ENCODE assay signal across 22 cellular contexts in the genomic region with DNA sequence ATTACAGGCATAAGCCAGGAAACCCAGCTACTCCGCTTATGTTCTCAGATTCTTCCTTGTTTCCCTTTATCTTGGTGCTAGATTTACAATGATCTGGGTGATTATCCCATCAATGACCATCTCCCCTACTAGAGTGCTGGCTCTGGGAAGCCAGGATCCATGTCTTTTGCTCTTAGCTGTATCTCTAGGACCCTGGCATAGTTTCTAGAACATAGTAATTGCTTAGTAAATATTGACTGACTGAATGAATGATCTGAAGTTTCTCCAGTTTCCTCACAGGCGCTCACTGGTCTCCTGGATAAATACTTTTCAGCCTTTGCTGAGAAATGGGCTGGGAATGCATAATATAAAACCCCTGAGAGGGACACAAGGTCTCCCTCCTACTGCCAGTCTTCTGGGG. TPM values are rescaled to one million over a fixed set of nuclear protein-coding genes. Genes with fewer than 3 reads are reported as not detected.
DNase-seq lines count a peak whose midpoint lies in the region; ATAC-seq, FAIRE-seq and TF ChIP-seq lines count a peak whose summit lies in the region.
"Had no signal": no experiment of that assay in that cellular context is flagged by ENCODE, and none has a peak within 500 bp of the region (broad histone marks: within the 10 kb centered on the region; RNA-seq: fewer than 3 reads in every experiment).

No MANE protein-coding gene starts in this region.

- H3K4me1 Mint-ChIP-seq in activated naive CD8-positive, alpha-beta T cell treated with anti-CD3 and anti-CD28 coated beads, Interleukin-2, amount 50 U/mL, for 24 hours, result peaks cover 11% of the 10 kb centered on the region
- H3K4me1 Mint-ChIP-seq: activated naive CD8-positive, alpha-beta T cell treated with anti-CD3 and anti-CD28 coated beads, Interleukin-2, amount 10 ng/mL, durations not matched to agents 7 days and 5 days had no signal

- no peaks in the 10 kb centered on the region for H3K36me3 Mint-ChIP-seq in activated naive CD8-positive, alpha-beta T cell treated with anti-CD3 and anti-CD28 coated beads, Interleukin-2, amount 50 U/mL, for 24 hours (ENCODE audit: low read depth)
- H3K36me3 Mint-ChIP-seq: activated naive CD8-positive, alpha-beta T cell treated with anti-CD3 and anti-CD28 coated beads, Interleukin-2, amount 10 ng/mL, durations not matched to agents 7 days and 5 days; IgD-negative memory B cell had no signal

- H3K27me3 ChIP-seq in adipocyte (replicated peaks; ENCODE audit: control insufficient read depth, insufficient read depth, low read length), result no peaks in the 10 kb centered on the region
- H3K27me3 ChIP-seq in right lobe of liver, result no peaks in the 10 kb centered on the region
- no peaks in the 10 kb centered on the region for H3K27me3 ChIP-seq in suprapubic skin

- TF ChIP-seq CTCF in C4-2B (conservative IDR thresholded peaks at IDR 0.05) (no peak), right lobe of liver (IDR thresholded peaks at IDR 0.05) (no peak), suprapubic skin (IDR thresholded peaks at IDR 0.05) (no peak)

- no peaks in the 10 kb centered on the region for H3K9me3 Mint-ChIP-seq in activated naive CD8-positive, alpha-beta T cell treated with anti-CD3 and anti-CD28 coated beads, Interleukin-2, amount 50 U/mL, for 24 hours
- H3K9me3 Mint-ChIP-seq: IgD-negative memory B cell had no signal

- H3K36me3 ChIP-seq in adipocyte (ENCODE audit: control insufficient read depth, insufficient read depth, low read length, severe bottlenecking) (no peaks in the 10 kb centered on the region), right lobe of liver (no peaks in the 10 kb centered on the region), suprapubic skin (no peaks in the 10 kb centered on the region)

- H3K27ac ChIP-seq in C4-2B (peak overlapping the region; percentile 83), right lobe of liver (peak overlapping the region in 2 of 3 donors; percentile 53 to 70), suprapubic skin (peak overlapping the region; percentile 74)

- intact Hi-C loops in right lobe of liver (cut with DNase I), result no loop called here

- H3K27me3 Mint-ChIP-seq in activated naive CD8-positive, alpha-beta T cell treated with anti-CD3 and anti-CD28 coated beads, Interleukin-2, amount 50 U/mL, for 24 hours, result no peaks in the 10 kb centered on the region
- H3K27me3 Mint-ChIP-seq: activated naive CD8-positive, alpha-beta T cell treated with anti-CD3 and anti-CD28 coated beads, Interleukin-2, amount 10 ng/mL, durations not matched to agents 7 days and 5 days had no signal

- no peak for DNase-seq in adipocyte (ENCODE audit: low read depth)
- DNase-seq in right lobe of liver, result no peak
- DNase-seq in suprapubic skin (ENCODE audit: low spot score in 2 of 2), result no peak
- no peak for DNase-seq in activated naive CD8-positive, alpha-beta T cell treated with anti-CD3 and anti-CD28 coated beads, Interleukin-2, amount 50 U/mL, for 24 hours
- DNase-seq in HTR-8/SVneo (ENCODE audit: insufficient read length, low spot score), result no peak
- no peak for DNase-seq in GM03348 (ENCODE audit: low spot score)
- DNase-seq: activated CD8-positive, alpha-beta memory T cell treated with anti-CD3 and anti-CD28 coated beads for 24 hours; activated naive CD8-positive, alpha-beta T cell treated with anti-CD3 and anti-CD28 coated beads, Interleukin-2, amount 10 ng/mL, durations not matched to agents 7 days and 5 days; DMS79; erythroblast; MM.1S; NCI-H1694 treated with DMSO at 0.1 percent for 48 hours; NCI-H446; nucleus accumbens; stimulated activated naive CD8-positive, alpha-beta T cell treated with anti-CD3 and anti-CD28 coated beads, Interleukin-15, Interleukin-2, amounts not matched to agents 100 U/mL and 50 U/mL, for 24 hours; T-helper 9 cell had no signal

- 51% methylated on average over 2 of the region's 2 CpGs for WGBS in right lobe of liver (ENCODE audit: insufficient coverage, low coverage, low lambda C conversion rate, missing lambda C conversion rate)
- WGBS in suprapubic skin, result 93% methylated on average over 2 of the region's 2 CpGs

- FAIRE-seq in HTR-8/SVneo (lab: Jason Lieb, UNC), result no peak
- FAIRE-seq: bronchial epithelial cell had no signal

- H3K9ac ChIP-seq in adipocyte (ENCODE audit: low read length), result peak overlapping the region; percentile 67

- H3K9me3 ChIP-seq in adipocyte (ENCODE audit: control insufficient read depth, low read length) (no peaks in the 10 kb centered on the region), right lobe of liver (no peaks in the 10 kb centered on the region), suprapubic skin (no peaks in the 10 kb centered on the region)

- no peak overlapping the region for H3K27ac Mint-ChIP-seq in activated naive CD8-positive, alpha-beta T cell treated with anti-CD3 and anti-CD28 coated beads, Interleukin-2, amount 50 U/mL, for 24 hours
- H3K27ac Mint-ChIP-seq: activated naive CD8-positive, alpha-beta T cell treated with anti-CD3 and anti-CD28 coated beads, Interleukin-2, amount 10 ng/mL, durations not matched to agents 7 days and 5 days had no signal

- peaks cover 50% of the 10 kb centered on the region for H3K4me1 ChIP-seq in adipocyte (ENCODE audit: control insufficient read depth, insufficient read depth, low read length)
- peaks cover 0 to 73% (median 35%) of the 10 kb centered on the region in 4 donors for H3K4me1 ChIP-seq in right lobe of liver
- H3K4me1 ChIP-seq in suprapubic skin, result peaks cover 86% of the 10 kb centered on the region

- no peak overlapping the region for H3K4me3 Mint-ChIP-seq in activated naive CD8-positive, alpha-beta T cell treated with anti-CD3 and anti-CD28 coated beads, Interleukin-2, amount 50 U/mL, for 24 hours
- H3K4me3 Mint-ChIP-seq: activated naive CD8-positive, alpha-beta T cell treated with anti-CD3 and anti-CD28 coated beads, Interleukin-2, amount 10 ng/mL, durations not matched to agents 7 days and 5 days; IgD-negative memory B cell had no signal

- TF ChIP-seq EP300 in suprapubic skin (IDR thresholded peaks at IDR 0.05), result no peak

- TF ChIP-seq POLR2A in right lobe of liver (IDR thresholded peaks at IDR 0.05) (no peak), suprapubic skin (IDR thresholded peaks at IDR 0.05) (no peak)

- H3K4me3 ChIP-seq in adipocyte (ENCODE audit: low read length) (no peak overlapping the region), right lobe of liver (no peak overlapping the region), suprapubic skin (no peak overlapping the region)

- no peak for ATAC-seq in right lobe of liver
- ATAC-seq in activated naive CD8-positive, alpha-beta T cell treated with anti-CD3 and anti-CD28 coated beads, Interleukin-2, amount 50 U/mL, for 24 hours, result no peak
- ATAC-seq: activated CD4-positive, CD25-positive, alpha-beta regulatory T cell treated with anti-CD3 and anti-CD28 coated beads, Interleukin-2, amount 50 U/mL, for 24 hours; HCT116; left lobe of liver; stimulated activated naive CD8-positive, alpha-beta T cell treated with anti-CD3 and anti-CD28 coated beads, Interleukin-15, Interleukin-2, amounts not matched to agents 100 U/mL and 50 U/mL, for 24 hours had no signal

RNA-seq across cellular contexts. Expression of gene KLF9, which starts 60.0 kb away (rescaled TPM):
- total RNA-seq in right lobe of liver (10 to 100 TPM in 5 of 6 experiments, 1 to 10 TPM in 1; 8.7 to 74.7 (median 32.3) TPM), suprapubic skin (100 to 1,000 TPM in 3 of 4 donors, 10 to 100 TPM in 1; 90.0 to 118 (median 109) TPM)
